In the genomic region with DNA sequence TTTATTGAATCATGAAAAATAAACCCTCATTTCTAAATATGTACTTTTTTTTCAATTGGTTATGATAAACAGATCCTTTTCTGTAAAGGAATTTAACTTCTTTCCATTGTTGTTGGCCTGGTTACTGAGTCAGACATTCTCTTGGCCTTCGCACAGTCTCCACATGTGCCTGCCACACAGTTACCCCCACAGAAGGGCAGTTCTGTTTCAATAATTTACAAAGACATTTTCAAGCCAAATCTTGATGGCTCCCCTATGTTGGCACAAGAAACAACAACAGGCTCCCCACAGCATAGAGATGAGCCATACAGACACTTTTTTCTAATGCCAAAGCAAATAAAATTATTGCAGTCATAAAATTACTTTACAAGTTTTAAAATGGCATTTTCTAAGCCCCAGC, we compare ENCODE assay signal across 16 cellular contexts. TPM values are rescaled to one million over a fixed set of nuclear protein-coding genes. Genes with fewer than 3 reads are reported as not detected.
DNase-seq lines count a peak whose midpoint lies in the region; ATAC-seq and TF ChIP-seq lines count a peak whose summit lies in the region.
"Had no signal": no experiment of that assay in that cellular context is flagged by ENCODE, and none has a peak within 500 bp of the region (broad histone marks: within the 10 kb centered on the region; RNA-seq: fewer than 3 reads in every experiment).

No MANE protein-coding gene starts in this region.

- H3K36me3 Mint-ChIP-seq in glutamatergic neuron (ENCODE audit: unreplicated experiment) = peaks cover 9% of the 10 kb centered on the region
- H3K36me3 Mint-ChIP-seq: CD4-positive, alpha-beta memory T cell had no signal

- no peaks in the 10 kb centered on the region for H3K4me1 Mint-ChIP-seq in glutamatergic neuron (ENCODE audit: low read depth, unreplicated experiment)

- no peak overlapping the region for H3K27ac Mint-ChIP-seq in glutamatergic neuron (ENCODE audit: unreplicated experiment)
- H3K27ac Mint-ChIP-seq: activated CD8-positive, alpha-beta T cell treated with anti-CD3 and anti-CD28 coated beads, Interleukin-2, amount 10 ng/mL, durations not matched to agents 7 days and 5 days; CD4-positive, alpha-beta memory T cell had no signal

- H3K4me3 ChIP-seq in GM23248 (no peak overlapping the region), hepatocyte (no peak overlapping the region), BE2C (ENCODE audit: low read depth, low read length) (no peak overlapping the region)
- H3K4me3 ChIP-seq: adrenal gland, stomach had no signal

- H3K79me2 ChIP-seq in GM23248 (ENCODE audit: insufficient read depth) (peaks cover 74% of the 10 kb centered on the region), hepatocyte (no peaks in the 10 kb centered on the region)
- H3K79me2 ChIP-seq: parathyroid adenoma had no signal

- DNase-seq in GM23248 (peak; percentile 76), astrocyte of the hippocampus (ENCODE audit: low read depth, low spot score) (peak; percentile 70), hepatocyte (ENCODE audit: low spot score) (no peak), stromal cell of bone marrow (ENCODE audit: low read depth) (peak; percentile 25), glutamatergic neuron (no peak), BE2C (no peak), NCI-H2081 treated with DMSO at 0.1 percent for 48 hours (lab: John Stamatoyannopoulos, UW) (no peak)
- DNase-seq in stimulated activated naive CD8-positive, alpha-beta T cell treated with anti-CD3 and anti-CD28 coated beads, Interleukin-15, Interleukin-2, amounts not matched to agents 100 U/mL and 50 U/mL, for 24 hours = no peak
- DNase-seq: activated CD8-positive, alpha-beta T cell treated with anti-CD3 and anti-CD28 coated beads, Interleukin-2, amount 10 ng/mL, durations not matched to agents 7 days and 5 days; adrenal gland; CD4-positive, alpha-beta memory T cell; left cardiac atrium; MV-4-11; NCI-H2107; stomach had no signal

- H4K20me1 ChIP-seq in GM23248 (ENCODE audit: insufficient read depth) (peaks cover 4% of the 10 kb centered on the region; the same call in 1 of the 2 replicates), hepatocyte (ENCODE audit: insufficient read depth, poor library complexity, severe bottlenecking) (no peaks in the 10 kb centered on the region)

- H2AFZ ChIP-seq in GM23248 (no peak overlapping the region), hepatocyte (no peak overlapping the region)
- H2AFZ ChIP-seq: parathyroid adenoma had no signal

- H3F3A ChIP-seq in GM23248 (ENCODE audit: insufficient read depth) = peaks cover 54% of the 10 kb centered on the region

- H3K36me3 ChIP-seq in GM23248 (ENCODE audit: low read depth) = peaks cover 19% of the 10 kb centered on the region; the same call in 1 of the 2 replicates
- no peaks in the 10 kb centered on the region for H3K36me3 ChIP-seq in hepatocyte (replicated peaks; ENCODE audit: insufficient read depth, low read depth)
- no peaks in the 10 kb centered on the region for H3K36me3 ChIP-seq in BE2C
- H3K36me3 ChIP-seq: adrenal gland, stomach had no signal

- 44 to 48% methylated on average over 1 of the region's 1 CpG for WGBS in GM23248 (ENCODE audit: low coverage in 1 of 2, low lambda C conversion rate in 2 of 2, missing lambda C conversion rate in 2 of 2), 2 experiments
- 82% methylated on average over 1 of the region's 1 CpG for WGBS in hepatocyte (ENCODE audit: low lambda C conversion rate, missing lambda C conversion rate)

- no peak for ATAC-seq in stimulated activated naive CD8-positive, alpha-beta T cell treated with anti-CD3 and anti-CD28 coated beads, Interleukin-15, Interleukin-2, amounts not matched to agents 100 U/mL and 50 U/mL, for 24 hours
- ATAC-seq: activated CD8-positive, alpha-beta T cell treated with anti-CD3 and anti-CD28 coated beads, Interleukin-2, amount 10 ng/mL, durations not matched to agents 7 days and 5 days; left cardiac atrium had no signal

- H3K27ac ChIP-seq in GM23248 (peak overlapping the region; percentile 67), hepatocyte (peak overlapping the region; percentile 26)
- H3K27ac ChIP-seq: adrenal gland, parathyroid adenoma, stomach had no signal

- H3K4me1 ChIP-seq in GM23248 (ENCODE audit: insufficient read depth) (peaks cover 34% of the 10 kb centered on the region), hepatocyte (ENCODE audit: insufficient read depth) (peaks cover 16% of the 10 kb centered on the region), BE2C (no peaks in the 10 kb centered on the region)
- H3K4me1 ChIP-seq: parathyroid adenoma had no signal

- H3K4me3 Mint-ChIP-seq in glutamatergic neuron (ENCODE audit: unreplicated experiment) = no peak overlapping the region
- H3K4me3 Mint-ChIP-seq: activated CD8-positive, alpha-beta T cell treated with anti-CD3 and anti-CD28 coated beads, Interleukin-2, amount 10 ng/mL, durations not matched to agents 7 days and 5 days had no signal

- in situ Hi-C loops in GM23248 (cut with MboI) = no loop called here

- no peak for TF ChIP-seq CTCF in hepatocyte (IDR thresholded peaks at IDR 0.05; ENCODE audit: poor library complexity)
- no peak for TF ChIP-seq CTCF in glutamatergic neuron (IDR thresholded peaks at IDR 0.05; ENCODE audit: partially characterized antibody, unreplicated experiment)
- no peak for TF ChIP-seq CTCF in BE2C (IDR thresholded peaks at IDR 0.05; ENCODE audit: low read depth, low read length)

- peak overlapping the region; percentile 43; the same call in 1 of the 2 replicates for H3K9ac ChIP-seq in GM23248
- H3K9ac ChIP-seq: parathyroid adenoma had no signal

- H3K9me2 ChIP-seq in GM23248 (ENCODE audit: insufficient read depth) (no peaks in the 10 kb centered on the region), hepatocyte (replicated peaks; ENCODE audit: insufficient read depth) (no peaks in the 10 kb centered on the region)

- H3K27me3 ChIP-seq in GM23248 (replicated peaks; ENCODE audit: insufficient read depth) (no peaks in the 10 kb centered on the region), hepatocyte (no peaks in the 10 kb centered on the region), BE2C (no peaks in the 10 kb centered on the region)
- H3K27me3 ChIP-seq: adrenal gland, stomach had no signal

- no peak overlapping the region for H3K4me2 ChIP-seq in GM23248 (ENCODE audit: unreplicated experiment)
- H3K4me2 ChIP-seq in hepatocyte = no peak overlapping the region

- H3K27me3 Mint-ChIP-seq in glutamatergic neuron (ENCODE audit: unreplicated experiment) = peaks cover 2% of the 10 kb centered on the region

- peaks cover 7% of the 10 kb centered on the region for H3K9me3 Mint-ChIP-seq in glutamatergic neuron (ENCODE audit: unreplicated experiment)
- H3K9me3 Mint-ChIP-seq: CD4-positive, alpha-beta memory T cell had no signal

- H3K9me3 ChIP-seq in GM23248 (ENCODE audit: low read depth) (no peaks in the 10 kb centered on the region), hepatocyte (ENCODE audit: low read depth) (no peaks in the 10 kb centered on the region), BE2C (no peaks in the 10 kb centered on the region)
- H3K9me3 ChIP-seq: adrenal gland, stomach had no signal

RNA-seq across cellular contexts. Expression of gene BEND6, which starts 55.6 kb away (rescaled TPM):
- 20.6 and 24.6 TPM in 2 replicates for total RNA-seq in GM23248 (2014; rRNA removed; shearing (Covaris generic))
- polyA plus RNA-seq in GM23248 (2016; fragmentation: Nextera tagmentation; extraction: Ambion mirVana) = 22.5 and 25.1 TPM in 2 replicates
- total RNA-seq in hepatocyte = 1.2 and 2.4 TPM in 2 replicates
- 2.0 and 2.5 TPM in 2 replicates for polyA plus RNA-seq in hepatocyte
- total RNA-seq in glutamatergic neuron (ENCODE audit: unreplicated experiment) = 1.2 TPM
- polyA plus RNA-seq in BE2C (2012; ENCODE audit: insufficient read depth, insufficient read length, low read depth) = 0.26 TPM
- total RNA-seq: activated CD8-positive, alpha-beta T cell treated with anti-CD3 and anti-CD28 coated beads, Interleukin-2, amount 10 ng/mL, durations not matched to agents 7 days and 5 days; CD4-positive, alpha-beta memory T cell had no signal
- polyA plus RNA-seq: CD4-positive, alpha-beta memory T cell had no signal

Comparison
In these comparisons a context has a peak if more than half of its experiments do, and no peak if none do; other contexts are left out.
1. DNase-seq: peak in GM23248 (single experiment), astrocyte of the hippocampus (single experiment) and stromal cell of bone marrow (single experiment); none in hepatocyte (single experiment), stimulated activated naive CD8-positive, alpha-beta T cell treated with anti-CD3 and anti-CD28 coated beads, Interleukin-15, Interleukin-2, amounts not matched to agents 100 U/mL and 50 U/mL, for 24 hours (single experiment), glutamatergic neuron (single experiment), BE2C (single experiment) and NCI-H2081 treated with DMSO at 0.1 percent for 48 hours (single experiment).